In genomic region chr18:63422087-63422861, GRCh38 we compare ENCODE assay signal across 8 cellular contexts. TPM values are rescaled to one million over a fixed set of nuclear protein-coding genes. Genes with fewer than 3 reads are reported as not detected.
DNase-seq lines count a peak whose midpoint lies in the region; ATAC-seq and TF ChIP-seq lines count a peak whose summit lies in the region.

Gene VPS4B (minus strand): TSS chr18:63422476. CDS start chr18:63422259, 217 bp downstream.

- peak within 1 kb of the TSS; percentile 98 for H3K4me3 Mint-ChIP-seq in activated CD4-positive, alpha-beta T cell treated with anti-CD3 and anti-CD28 coated beads, Interleukin-2, amount 10 ng/mL, durations not matched to agents 24 days and 14 days

- H3K27ac Mint-ChIP-seq in activated CD4-positive, alpha-beta T cell treated with anti-CD3 and anti-CD28 coated beads, Interleukin-2, amount 10 ng/mL, durations not matched to agents 24 days and 14 days, result peak within 1 kb of the TSS; percentile 92

- DNase-seq in NCI-H526 treated with DMSO at 0.1 percent for 48 hours (lab: John Stamatoyannopoulos, UW), result peak; percentile 97
- DNase-seq in activated CD4-positive, alpha-beta T cell treated with anti-CD3 and anti-CD28 coated beads, Interleukin-2, amount 10 ng/mL, durations not matched to agents 24 days and 14 days, result peak; percentile 100
- peak; percentile 99 for DNase-seq in colonic mucosa
- DNase-seq in kidney tubule cell (ENCODE audit: low spot score), result peak; percentile 100
- peak; percentile 96 to 99 (median 98) for DNase-seq in stimulated activated CD4-positive, alpha-beta T cell treated with anti-CD3 and anti-CD28 coated beads, Interleukin-1b, Interleukin-23, amount 100 ng/mL, for 24 hours (ENCODE audit: low read depth in 4 of 4, low spot score in 1 of 4)

- ATAC-seq in GM19324 (IDR thresholded peaks at IDR 0.05; ENCODE audit: low FRiP score, unreplicated experiment) (peak; percentile 98), HG03469 (IDR thresholded peaks at IDR 0.05; ENCODE audit: unreplicated experiment) (peak; percentile 90)

- H3K4me3 ChIP-seq in BLaER1 (peak within 1 kb of the TSS; percentile 86), colonic mucosa (peak within 1 kb of the TSS; percentile 72)

- H3K9ac ChIP-seq in BLaER1 (peak within 1 kb of the TSS; percentile 88), colonic mucosa (ENCODE audit: low read depth in 2 of 2, low read length in 2 of 2) (peak within 1 kb of the TSS; percentile 85 to 96)

- H3K4me2 ChIP-seq in BLaER1, result peak within 1 kb of the TSS; percentile 89

- no peak for TF ChIP-seq CTCF in colonic mucosa (IDR thresholded peaks at IDR 0.05)

- H3K4me1 Mint-ChIP-seq in activated CD4-positive, alpha-beta T cell treated with anti-CD3 and anti-CD28 coated beads, Interleukin-2, amount 10 ng/mL, durations not matched to agents 24 days and 14 days, result peaks cover 29% of the 10 kb centered on the region

- peaks cover 26% of the 10 kb centered on the region for H3K4me1 ChIP-seq in BLaER1
- H3K4me1 ChIP-seq in colonic mucosa, result peaks cover 4% of the 10 kb centered on the region

- H3K27me3 ChIP-seq in BLaER1, result no peaks in the 10 kb centered on the region
- H3K27me3 ChIP-seq in colonic mucosa, result no peaks in the 10 kb centered on the region

- no peaks in the 10 kb centered on the region for H3K9me3 Mint-ChIP-seq in activated CD4-positive, alpha-beta T cell treated with anti-CD3 and anti-CD28 coated beads, Interleukin-2, amount 10 ng/mL, durations not matched to agents 24 days and 14 days

- intact Hi-C loops in activated CD4-positive, alpha-beta T cell treated with anti-CD3 and anti-CD28 coated beads, Interleukin-2, amount 10 ng/mL, durations not matched to agents 24 days and 14 days (cut with micrococcal nuclease), result loop anchor here (1.0 to 5.0 kb wide), 12 partner anchors 11 to 1235 kb away; partner anchors contain the start of genes KDSR, PHLPP1, PIGN and RELCH
- intact Hi-C loops in colonic mucosa (cut with DNase I), result no loop called here

- H3K36me3 ChIP-seq in BLaER1 (peaks cover 35% of the 10 kb centered on the region), colonic mucosa (no peaks in the 10 kb centered on the region)

- H3K27ac ChIP-seq in BLaER1, result peak within 1 kb of the TSS; percentile 90
- peak within 1 kb of the TSS; percentile 88 for H3K27ac ChIP-seq in colonic mucosa

- H3K36me3 Mint-ChIP-seq in activated CD4-positive, alpha-beta T cell treated with anti-CD3 and anti-CD28 coated beads, Interleukin-2, amount 10 ng/mL, durations not matched to agents 24 days and 14 days (ENCODE audit: low read depth), result peaks cover 20% of the 10 kb centered on the region

- H3K9me3 ChIP-seq in BLaER1 (no peaks in the 10 kb centered on the region), colonic mucosa (no peaks in the 10 kb centered on the region)

- H3K27me3 Mint-ChIP-seq in activated CD4-positive, alpha-beta T cell treated with anti-CD3 and anti-CD28 coated beads, Interleukin-2, amount 10 ng/mL, durations not matched to agents 24 days and 14 days, result peaks cover 2% of the 10 kb centered on the region

- peaks cover 42% of the 10 kb centered on the region for H4K20me1 ChIP-seq in BLaER1

RNA-seq across cellular contexts. Expression of gene VPS4B, which starts in this region (rescaled TPM):
- 50.8 and 62.1 TPM in 2 replicates for total RNA-seq in activated CD4-positive, alpha-beta T cell treated with anti-CD3 and anti-CD28 coated beads, Interleukin-2, amount 10 ng/mL, durations not matched to agents 24 days and 14 days
- 100 to 1,000 TPM in 1 of 2 donors, 10 to 100 TPM in 1; 96.3 to 127 TPM for total RNA-seq in colonic mucosa

Comparison
In these comparisons a context has a peak if more than half of its experiments do, and no peak if none do; other contexts are left out.
1. Peak in every context shown above with its lines: DNase-seq, ATAC-seq, H3K4me3 ChIP-seq and H3K27ac ChIP-seq.